In genomic region chr13:53520132-53520531, GRCh38 we compare ENCODE assay signal across 23 cellular contexts.
"Had no signal": no experiment of that assay in that cellular context is flagged by ENCODE, and none has a peak within 500 bp of the region (broad histone marks: within the 10 kb centered on the region; RNA-seq: fewer than 3 reads in every experiment).

No MANE protein-coding gene starts in this region.

- H3K4me2 ChIP-seq: KMS-11 had no signal

- H3K27me3 ChIP-seq: SJSA1 had no signal

- H3K27ac ChIP-seq: HL-60, KMS-11, SJSA1, SK-N-MC had no signal

- H3K4me1 ChIP-seq: SJSA1 had no signal

- H3K4me3 ChIP-seq: K562, SJSA1, SK-N-MC had no signal

- FAIRE-seq: HTR-8/SVneo, K562, RCC 7860 had no signal

- H3K9me3 ChIP-seq: SJSA1 had no signal

- DNase-seq: Kasumi-1, MV-4-11, NCI-H1048, NCI-H1105, NCI-H1436 treated with DMSO at 0.1 percent for 48 hours, NCI-H1694, NCI-H187 treated with DMSO at 0.1 percent for 48 hours, NCI-H2081, NCI-H2107, NCI-H2227 treated with DMSO at 0.1 percent for 48 hours, NCI-H524, NCI-H526 treated with DMSO at 0.1 percent for 48 hours, NCI-H774, Right ventricle myocardium superior, RPMI8226, SIG-M5 had no signal

- H3K9ac ChIP-seq: KMS-11 had no signal

- H3K36me3 ChIP-seq: SJSA1 had no signal

- ATAC-seq: K562 had no signal
